18 cellular contexts compared by ENCODE assay signal in the genomic region with DNA sequence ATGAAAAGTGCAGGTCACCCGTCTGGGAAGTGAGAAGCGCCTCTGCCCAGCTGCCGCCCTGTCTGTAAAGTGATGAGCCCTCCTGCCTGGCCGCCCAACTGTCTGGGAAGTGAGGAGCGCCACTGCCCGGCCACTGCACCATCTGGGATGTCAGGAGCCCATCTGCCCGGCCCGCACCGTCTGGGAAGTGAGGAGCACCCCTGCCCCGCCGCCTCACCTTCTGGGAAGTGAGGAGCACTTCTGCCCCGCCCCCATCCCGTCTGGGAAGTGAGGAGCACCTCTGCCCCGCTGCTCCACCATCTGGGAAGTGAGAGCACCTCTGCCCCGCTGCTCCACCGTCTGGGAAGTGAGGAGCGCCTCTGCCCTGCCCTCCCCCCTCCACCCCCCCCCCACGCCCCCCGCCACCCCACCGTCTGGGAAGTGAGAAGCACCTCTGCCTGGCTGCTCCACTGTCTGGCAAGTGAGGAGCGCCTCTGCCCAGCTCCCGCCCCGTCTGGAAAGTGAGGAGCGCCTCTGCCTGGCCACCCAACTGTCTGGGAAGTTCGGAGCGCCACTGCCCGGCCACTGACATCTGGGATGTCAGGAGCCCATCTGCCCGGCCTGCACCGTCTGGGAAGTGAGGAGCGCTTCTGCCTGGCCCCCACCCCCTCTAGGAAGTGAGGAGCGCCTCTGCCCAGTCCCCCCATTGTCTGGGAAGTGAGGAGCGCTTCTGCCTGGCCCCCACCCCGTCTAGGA. TPM values are rescaled to one million over a fixed set of nuclear protein-coding genes. Genes with fewer than 3 reads are reported as not detected.
DNase-seq lines count a peak whose midpoint lies in the region; ATAC-seq and TF ChIP-seq lines count a peak whose summit lies in the region.
"Had no signal": no experiment of that assay in that cellular context is flagged by ENCODE, and none has a peak within 500 bp of the region (broad histone marks: within the 10 kb centered on the region; RNA-seq: fewer than 3 reads in every experiment).

No MANE protein-coding gene starts in this region.

- H4K20me1 ChIP-seq in Karpas-422 (ENCODE audit: insufficient read depth, low read depth, low read length): no peaks in the 10 kb centered on the region; the same call in 1 of the 2 replicates

- no peak for ATAC-seq in Right ventricle myocardium superior (ENCODE audit: poor library complexity)
- ATAC-seq in upper lobe of right lung: no peak
- ATAC-seq in GM19455 (IDR thresholded peaks at IDR 0.05; ENCODE audit: unreplicated experiment): no peak
- ATAC-seq: activated CD8-positive, alpha-beta T cell treated with anti-CD3 and anti-CD28 coated beads for 36 hours had no signal

- no peak overlapping the region for H3K4me3 Mint-ChIP-seq in endothelial cell (ENCODE audit: unreplicated experiment)

- H3K27ac ChIP-seq in right atrium auricular region: no peak overlapping the region
- no peak overlapping the region for H3K27ac ChIP-seq in mesendoderm (ENCODE audit: low read depth, low read length)
- no peak overlapping the region for H3K27ac ChIP-seq in upper lobe of right lung
- no peak overlapping the region for H3K27ac ChIP-seq in Karpas-422 (ENCODE audit: low read length)
- H3K27ac ChIP-seq: ascending aorta, parathyroid adenoma had no signal

- H3K79me2 ChIP-seq in mesendoderm (ENCODE audit: control insufficient read depth, insufficient read depth, low read length) (peaks cover 4% of the 10 kb centered on the region), Karpas-422 (ENCODE audit: low read length) (peaks cover 14% of the 10 kb centered on the region)

- H2BK15ac ChIP-seq in mesendoderm (replicated peaks; ENCODE audit: low read depth): no peak overlapping the region

- peak overlapping the region in 1 of 2 donors; percentile 26 for H3K4me3 ChIP-seq in right atrium auricular region
- H3K4me3 ChIP-seq in mesendoderm (ENCODE audit: low read length): no peak overlapping the region
- H3K4me3 ChIP-seq in upper lobe of right lung: no peak overlapping the region
- H3K4me3 ChIP-seq in Karpas-422 (ENCODE audit: low read length): no peak overlapping the region

- peak overlapping the region; percentile 7 for H3K4ac ChIP-seq in mesendoderm (ENCODE audit: low read depth, low read length)

- H3K36me3 ChIP-seq in right atrium auricular region (peaks cover 4% of the 10 kb centered on the region), mesendoderm (ENCODE audit: control insufficient read depth, insufficient read depth, low read length) (no peaks in the 10 kb centered on the region), upper lobe of right lung (no peaks in the 10 kb centered on the region), Karpas-422 (ENCODE audit: insufficient read depth, low read length) (no peaks in the 10 kb centered on the region)

- H2AFZ ChIP-seq in Karpas-422 (ENCODE audit: low read length): no peak overlapping the region

- peak overlapping the region; percentile 96 for H4K8ac ChIP-seq in mesendoderm (ENCODE audit: low read depth, low read length)

- peak overlapping the region; percentile 12 for H3K9ac ChIP-seq in mesendoderm (ENCODE audit: low read length)
- no peak overlapping the region for H3K9ac ChIP-seq in Karpas-422 (ENCODE audit: low read length)
- H3K9ac ChIP-seq: parathyroid adenoma had no signal

- no peak for TF ChIP-seq CTCF in right atrium auricular region (IDR thresholded peaks at IDR 0.05)
- TF ChIP-seq CTCF in endothelial cell (IDR thresholded peaks at IDR 0.05; ENCODE audit: unreplicated experiment): no peak
- TF ChIP-seq CTCF in upper lobe of right lung (IDR thresholded peaks at IDR 0.05): no peak

- no peak overlapping the region for H4K5ac ChIP-seq in mesendoderm (ENCODE audit: low read length)

- peak overlapping the region; percentile 22 for H3K18ac ChIP-seq in mesendoderm (ENCODE audit: low read length)

- WGBS in mesendoderm (ENCODE audit: extremely low coverage, insufficient coverage, low lambda C conversion rate): no CpG with 5 or more reads among the region's 33 CpGs

- H3K4me1 ChIP-seq in right atrium auricular region (peaks cover 0 to 17% of the 10 kb centered on the region in 2 donors), mesendoderm (ENCODE audit: control insufficient read depth, low read depth, low read length) (no peaks in the 10 kb centered on the region), upper lobe of right lung (peaks cover 7% of the 10 kb centered on the region), Karpas-422 (ENCODE audit: low read length) (peaks cover 23% of the 10 kb centered on the region)
- H3K4me1 ChIP-seq: parathyroid adenoma had no signal

- no peak overlapping the region for H3K23ac ChIP-seq in mesendoderm (ENCODE audit: low read length)

- H2BK5ac ChIP-seq in mesendoderm (ENCODE audit: low read length): no peak overlapping the region

- H3K9me3 ChIP-seq in right atrium auricular region (no peaks in the 10 kb centered on the region), upper lobe of right lung (no peaks in the 10 kb centered on the region), Karpas-422 (ENCODE audit: low read length) (no peaks in the 10 kb centered on the region)
- H3K9me3 ChIP-seq: ascending aorta had no signal

- no peaks in the 10 kb centered on the region for H3K9me2 ChIP-seq in Karpas-422 (replicated peaks; ENCODE audit: insufficient read depth, low read length)

- H3K36me3 Mint-ChIP-seq in endothelial cell (ENCODE audit: low read depth, unreplicated experiment): peaks cover 14% of the 10 kb centered on the region

- H3K4me2 ChIP-seq in mesendoderm (ENCODE audit: low read length) (no peak overlapping the region), Karpas-422 (ENCODE audit: low read depth, low read length, poor library complexity, severe bottlenecking) (no peak overlapping the region)

- H3K79me1 ChIP-seq in mesendoderm (ENCODE audit: low read length): peaks cover 1% of the 10 kb centered on the region

- peak; percentile 41 for DNase-seq in Right ventricle myocardium superior
- no peak for DNase-seq in right atrium auricular region (ENCODE audit: low spot score)
- peak; percentile 15 for DNase-seq in endothelial cell (ENCODE audit: low spot score)
- DNase-seq in mesendoderm: peak; percentile 53
- DNase-seq in upper lobe of right lung: peak; percentile 66
- DNase-seq in SW480 (ENCODE audit: low spot score): no peak
- no peak for DNase-seq in Karpas-422
- DNase-seq: activated CD8-positive, alpha-beta T cell treated with anti-CD3 and anti-CD28 coated beads for 36 hours; activated naive CD4-positive, alpha-beta T cell treated with anti-CD3 and anti-CD28 coated beads, Interleukin-2, amount 50 U/mL, for 16 hours; MV-4-11; NCI-H2029; SIG-M5; stimulated activated CD4-positive, alpha-beta T cell treated with anti-CD3 and anti-CD28 coated beads, Interleukin-4, amount 100 ng/mL, for 4 hours had no signal

- no peak overlapping the region for H3K27ac Mint-ChIP-seq in endothelial cell (ENCODE audit: unreplicated experiment)
- H3K27ac Mint-ChIP-seq: T-helper 1 cell treated with Interleukin-12 subunit alpha and Interleukin-12 subunit beta and Interleukin-4 antibody, amounts not matched to agents 30 μg/mL and 1 μg/mL, for 36 hours had no signal

- peak overlapping the region; percentile 29 for H3K56ac ChIP-seq in mesendoderm (ENCODE audit: low read length)

- no peaks in the 10 kb centered on the region for H3K9me3 Mint-ChIP-seq in endothelial cell (ENCODE audit: unreplicated experiment)
- H3K9me3 Mint-ChIP-seq: activated CD8-positive, alpha-beta T cell treated with anti-CD3 and anti-CD28 coated beads for 36 hours; activated T-cell treated with anti-CD3 and anti-CD28 coated beads, Interleukin-2, amount 50 U/mL, for 24 hours; T-helper 1 cell treated with Interleukin-12 subunit alpha and Interleukin-12 subunit beta and Interleukin-4 antibody, amounts not matched to agents 30 μg/mL and 1 μg/mL, for 36 hours had no signal

- no peak overlapping the region for H2AK5ac ChIP-seq in mesendoderm (ENCODE audit: low read length)

- peaks cover 12% of the 10 kb centered on the region for H3K27me3 Mint-ChIP-seq in endothelial cell (ENCODE audit: unreplicated experiment)
- H3K27me3 Mint-ChIP-seq: activated CD8-positive, alpha-beta T cell treated with anti-CD3 and anti-CD28 coated beads for 36 hours; activated T-cell treated with anti-CD3 and anti-CD28 coated beads, Interleukin-2, amount 50 U/mL, for 24 hours had no signal

- H3K4me1 Mint-ChIP-seq in endothelial cell (ENCODE audit: unreplicated experiment): peaks cover 21% of the 10 kb centered on the region

- H3K27me3 ChIP-seq in right atrium auricular region (no peaks in the 10 kb centered on the region), mesendoderm (ENCODE audit: insufficient read depth, low read length, poor library complexity) (no peaks in the 10 kb centered on the region), upper lobe of right lung (no peaks in the 10 kb centered on the region), Karpas-422 (ENCODE audit: low read length) (no peaks in the 10 kb centered on the region)
- H3K27me3 ChIP-seq: ascending aorta had no signal

- intact Hi-C loops in Right ventricle myocardium superior (cut with DNase I): no loop called here
- intact Hi-C loops in upper lobe of right lung (cut with DNase I): no loop called here

- no peak overlapping the region for H2BK120ac ChIP-seq in mesendoderm (ENCODE audit: low read depth, low read length)

RNA-seq across cellular contexts. Expression of a gene that starts 4.5 kb away (rescaled TPM):
- total RNA-seq in Right ventricle myocardium superior (30.3 TPM), right atrium auricular region (10 to 100 TPM; 24.1 to 27.4 TPM), endothelial cell (ENCODE audit: unreplicated experiment) (39.3 TPM), upper lobe of right lung (39.3 TPM)
- 28.4 TPM for polyA plus RNA-seq in mesendoderm (2013, experiment 1 of 2)
- 28.3 TPM for polyA plus RNA-seq in mesendoderm (2013, experiment 2 of 2)
- 77.9 and 113 TPM in 2 replicates for total RNA-seq in Karpas-422 (2014; rRNA removed; shearing (Covaris generic); ENCODE audit: low replicate concordance)

Comparison
In these comparisons a context has a peak if more than half of its experiments do, and no peak if none do; other contexts are left out.
1. DNase-seq: peak in Right ventricle myocardium superior (single experiment), endothelial cell (single experiment), mesendoderm (single experiment) and upper lobe of right lung (single experiment); none in right atrium auricular region (single experiment), SW480 (single experiment) and Karpas-422 (single experiment).